Comparison of ENCODE assay signal across 1 cellular context in the genomic region with DNA sequence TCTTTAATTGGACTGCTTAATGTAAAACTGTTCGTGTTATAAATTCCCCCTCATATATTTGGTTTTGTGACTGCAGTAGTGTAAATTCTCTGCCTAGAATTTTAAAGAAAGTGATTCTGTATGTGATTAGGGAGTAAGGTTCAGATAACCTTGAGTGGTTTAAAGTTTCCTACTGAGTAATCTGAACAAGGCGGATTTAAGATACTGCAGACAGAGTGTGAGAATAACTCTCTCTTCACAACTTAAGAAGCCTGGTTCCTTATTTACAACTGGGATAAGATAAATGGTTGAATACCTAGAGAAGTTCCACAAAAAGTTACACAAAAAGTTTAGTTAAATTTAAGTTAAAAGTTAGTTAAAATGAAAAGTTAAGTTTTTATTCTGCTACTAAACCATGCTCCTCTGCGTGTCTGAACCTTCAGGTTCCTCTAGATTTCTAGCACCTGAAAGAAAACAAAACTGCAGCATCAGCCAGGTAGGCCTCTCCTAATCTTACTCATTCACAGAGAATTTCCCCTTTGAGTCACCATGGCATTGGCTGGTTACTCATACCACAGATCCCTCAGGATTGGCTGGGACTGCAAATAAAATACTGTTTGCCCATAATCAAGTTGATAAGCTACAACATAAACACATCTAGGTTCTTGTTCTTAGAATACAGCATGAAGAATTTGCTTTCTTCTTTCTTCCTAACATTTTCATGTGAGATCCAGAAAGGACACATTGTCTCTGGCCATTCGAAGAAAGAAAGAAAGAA.
TF ChIP-seq lines count a peak whose summit lies in the region.

Gene ARL14, plus strand, starts transcription at position 614 of the 757 bp plus-strand sequence. CDS start 187 bp downstream, outside the sequence.

TF ChIP-seq in GM23338, 12 proteins besides CTCF, POLR2A, EP300 and RAD21 (continued from another document):
- TF ChIP-seq, protein P1, sequence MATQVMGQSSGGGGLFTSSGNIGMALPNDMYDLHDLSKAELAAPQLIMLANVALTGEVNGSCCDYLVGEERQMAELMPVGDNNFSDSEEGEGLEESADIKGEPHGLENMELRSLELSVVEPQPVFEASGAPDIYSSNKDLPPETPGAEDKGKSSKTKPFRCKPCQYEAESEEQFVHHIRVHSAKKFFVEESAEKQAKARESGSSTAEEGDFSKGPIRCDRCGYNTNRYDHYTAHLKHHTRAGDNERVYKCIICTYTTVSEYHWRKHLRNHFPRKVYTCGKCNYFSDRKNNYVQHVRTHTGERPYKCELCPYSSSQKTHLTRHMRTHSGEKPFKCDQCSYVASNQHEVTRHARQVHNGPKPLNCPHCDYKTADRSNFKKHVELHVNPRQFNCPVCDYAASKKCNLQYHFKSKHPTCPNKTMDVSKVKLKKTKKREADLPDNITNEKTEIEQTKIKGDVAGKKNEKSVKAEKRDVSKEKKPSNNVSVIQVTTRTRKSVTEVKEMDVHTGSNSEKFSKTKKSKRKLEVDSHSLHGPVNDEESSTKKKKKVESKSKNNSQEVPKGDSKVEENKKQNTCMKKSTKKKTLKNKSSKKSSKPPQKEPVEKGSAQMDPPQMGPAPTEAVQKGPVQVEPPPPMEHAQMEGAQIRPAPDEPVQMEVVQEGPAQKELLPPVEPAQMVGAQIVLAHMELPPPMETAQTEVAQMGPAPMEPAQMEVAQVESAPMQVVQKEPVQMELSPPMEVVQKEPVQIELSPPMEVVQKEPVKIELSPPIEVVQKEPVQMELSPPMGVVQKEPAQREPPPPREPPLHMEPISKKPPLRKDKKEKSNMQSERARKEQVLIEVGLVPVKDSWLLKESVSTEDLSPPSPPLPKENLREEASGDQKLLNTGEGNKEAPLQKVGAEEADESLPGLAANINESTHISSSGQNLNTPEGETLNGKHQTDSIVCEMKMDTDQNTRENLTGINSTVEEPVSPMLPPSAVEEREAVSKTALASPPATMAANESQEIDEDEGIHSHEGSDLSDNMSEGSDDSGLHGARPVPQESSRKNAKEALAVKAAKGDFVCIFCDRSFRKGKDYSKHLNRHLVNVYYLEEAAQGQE (IDR thresholded peaks at IDR 0.05; ENCODE audit: unreplicated experiment): no peak
